Comparison of ENCODE assay signal across 5 cellular contexts in genomic region chr11:69877704-69878103, GRCh38. TPM values are rescaled to one million over a fixed set of nuclear protein-coding genes. Genes with fewer than 3 reads are reported as not detected.
"Had no signal": no experiment of that assay in that cellular context is flagged by ENCODE, and none has a peak within 500 bp of the region (broad histone marks: within the 10 kb centered on the region; RNA-seq: fewer than 3 reads in every experiment).

No MANE protein-coding gene starts in this region.

RNA-seq across cellular contexts. Expression of gene FGF3, which starts 58.5 kb away (rescaled TPM):
- total RNA-seq: K562, M059J, Right ventricle myocardium superior, SJSA1 had no signal
- polyA plus RNA-seq: IgD-negative memory B cell, K562 had no signal
